Comparison of ENCODE assay signal across 18 cellular contexts in the genomic region with DNA sequence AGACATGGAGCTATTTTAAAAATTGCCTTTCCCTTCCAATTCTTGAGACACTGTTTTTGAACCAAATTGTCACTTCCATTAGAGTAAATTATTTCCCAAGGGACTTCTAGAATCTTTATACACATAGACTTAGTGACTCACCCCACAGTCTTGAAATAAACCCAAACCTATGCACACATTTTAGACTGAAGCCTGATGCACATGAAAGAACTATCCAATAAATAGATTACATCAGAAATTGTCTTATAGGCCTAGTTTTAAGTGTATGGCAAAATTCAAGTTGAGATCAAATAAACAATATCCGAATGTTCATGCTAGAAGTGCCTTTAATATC.
"Had no signal": no experiment of that assay in that cellular context is flagged by ENCODE, and none has a peak within 500 bp of the region (broad histone marks: within the 10 kb centered on the region; RNA-seq: fewer than 3 reads in every experiment).

No MANE protein-coding gene starts in this region.

- H3K4me3 ChIP-seq: adrenal gland, cardiac muscle cell, esophagus squamous epithelium, lung, right lobe of liver, smooth muscle cell, suprapubic skin had no signal

- H3K27me3 ChIP-seq: adrenal gland, cardiac muscle cell, esophagus squamous epithelium, neutrophil, right lobe of liver, suprapubic skin had no signal

- H3K36me3 ChIP-seq: adrenal gland, cardiac muscle cell, esophagus squamous epithelium, neutrophil, right lobe of liver, suprapubic skin had no signal

- H3K27ac ChIP-seq: adrenal gland, cardiac muscle cell, esophagus squamous epithelium, neutrophil, parathyroid adenoma, right lobe of liver, suprapubic skin had no signal

- H3K4me1 ChIP-seq: parathyroid adenoma, right lobe of liver, suprapubic skin had no signal

- DNase-seq: activated B cell treated with CpG ODN at 0.5 μM for 24 hours; activated CD4-positive, alpha-beta memory T cell treated with anti-CD3 and anti-CD28 coated beads, Interleukin-2, amount 10 ng/mL, durations not matched to agents 7 days and 5 days; activated CD4-positive, alpha-beta T cell treated with anti-CD3 and anti-CD28 coated beads for 4 hours; activated T-cell treated with anti-CD3 and anti-CD28 coated beads, Interleukin-2, amount 50 U/mL, for 24 hours; adrenal gland; effector memory CD8-positive, alpha-beta T cell; esophagus squamous epithelium; foreskin melanocyte; hypothalamus; right lobe of liver; stimulated activated CD4-positive, alpha-beta T cell treated with anti-CD3 and anti-CD28 coated beads, Interleukin-4, amount 100 ng/mL, for 1 hour; stimulated activated naive CD8-positive, alpha-beta T cell treated with anti-CD3 and anti-CD28 coated beads, Interleukin-15, amount 100 ng/mL, for 72 hours had no signal

- ATAC-seq: effector memory CD8-positive, alpha-beta T cell; stimulated activated naive CD8-positive, alpha-beta T cell treated with anti-CD3 and anti-CD28 coated beads, Interleukin-15, amount 100 ng/mL, for 72 hours had no signal

- H3K9ac ChIP-seq: parathyroid adenoma had no signal

- H2AFZ ChIP-seq: parathyroid adenoma had no signal

- H3K9me3 ChIP-seq: adrenal gland, esophagus squamous epithelium, neutrophil, right lobe of liver, suprapubic skin had no signal
